1 cellular context compared by ENCODE assay signal in the genomic region with DNA sequence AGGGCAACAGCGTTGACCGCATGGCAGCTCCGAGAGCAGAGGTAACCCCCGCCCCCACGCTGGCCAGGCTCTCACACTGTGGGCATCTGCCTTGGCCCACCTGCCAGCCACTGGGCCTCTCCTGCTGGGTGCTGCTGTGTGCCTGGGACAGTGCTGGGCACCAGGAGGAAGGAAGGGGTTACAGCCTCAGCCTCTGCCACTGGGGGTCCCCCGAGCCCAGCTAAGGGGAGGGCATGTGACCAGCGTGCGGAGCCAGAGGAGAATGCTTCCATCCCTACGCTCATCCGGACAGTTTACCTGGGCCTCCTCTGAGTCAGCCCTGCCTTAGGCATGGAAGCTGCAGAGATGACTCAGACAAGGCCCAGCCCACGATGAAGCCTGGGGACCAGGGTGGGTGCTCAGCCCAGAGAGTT.
TF ChIP-seq lines count a peak whose summit lies in the region.

No MANE protein-coding gene starts in this region.

TF ChIP-seq in HCT116, 20 proteins besides CTCF, POLR2A, EP300 and RAD21:
- peak; percentile 37; the same call in 1 of the 2 replicates for TF ChIP-seq SP1 (IDR thresholded peaks at IDR 0.05; ENCODE audit: low read depth)
- TF ChIP-seq CBX3 (IDR thresholded peaks at IDR 0.05; ENCODE audit: low read depth), result 0 out of 2 replicates have a peak, but pooled peaks have one; percentile 63
- TF ChIP-seq SIN3A (IDR thresholded peaks at IDR 0.05; ENCODE audit: low read depth), result no peak
- peak; percentile 81 for TF ChIP-seq JUND (IDR thresholded peaks at IDR 0.05)
- TF ChIP-seq EGR1 (IDR thresholded peaks at IDR 0.05; ENCODE audit: low read depth), result peak; percentile 63; the same call in 1 of the 2 replicates
- TF ChIP-seq POLR2AphosphoS5 (IDR thresholded peaks at IDR 0.05; ENCODE audit: low read depth, low read length), result peak; percentile 47; the same call in 1 of the 2 replicates
- 0 out of 2 replicates have a peak, but pooled peaks have one; percentile 21 for TF ChIP-seq ZFX (IDR thresholded peaks at IDR 0.05)
- TF ChIP-seq FOSL1 (IDR thresholded peaks at IDR 0.05; ENCODE audit: low read depth), result peak; percentile 78
- TF ChIP-seq ZBTB33 (IDR thresholded peaks at IDR 0.05; ENCODE audit: extremely low read depth, insufficient replicate concordance, low read length), result no peak
